8 cellular contexts compared by ENCODE assay signal in the genomic region with DNA sequence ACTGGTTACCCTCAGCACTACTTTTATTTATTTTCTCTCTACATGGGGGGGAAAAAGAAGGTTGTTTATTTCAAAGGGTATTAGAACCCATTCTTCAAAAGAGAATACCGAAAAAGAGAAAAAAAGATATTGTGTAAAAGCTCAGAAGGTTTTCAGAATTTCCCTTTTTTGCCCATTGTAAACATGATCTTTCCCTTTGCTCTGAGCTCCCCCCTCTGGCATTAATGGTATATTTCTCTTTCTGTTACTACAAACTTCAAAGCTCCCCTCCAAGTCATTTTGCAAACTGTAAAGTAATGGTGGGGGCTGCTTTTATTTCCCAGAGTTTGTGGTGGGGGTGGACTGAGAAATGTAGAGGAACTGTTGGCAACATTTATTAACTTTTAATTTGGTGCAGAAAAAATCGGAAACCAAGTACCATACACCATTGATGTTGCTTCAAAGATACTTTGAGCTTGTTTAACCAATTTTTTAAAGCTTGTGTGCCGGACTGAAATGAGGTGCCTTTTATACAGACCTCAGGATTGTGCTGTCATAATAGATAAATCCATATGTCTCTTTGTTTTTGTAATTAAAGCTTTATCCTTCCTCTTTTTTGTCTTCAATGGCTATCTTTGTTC.
DNase-seq lines count a peak whose midpoint lies in the region; ATAC-seq, FAIRE-seq and TF ChIP-seq lines count a peak whose summit lies in the region.

No MANE protein-coding gene starts in this region.

- peaks cover 11% of the 10 kb centered on the region; the same call in 1 of the 2 replicates for H4K20me1 ChIP-seq in K562 (replicated peaks; ENCODE audit: control insufficient read depth, insufficient read depth, low read length)

- no peak overlapping the region for H2BK5ac ChIP-seq in mesendoderm (ENCODE audit: low read length)

- POLR2A ChIA-PET in K562 (lab: Yijun Ruan, JAX) = interaction anchor here (0.7 to 2.6 kb wide), 5 partner anchors 10 to 861 kb away, joined by 3 to 11 read pairs (median 3); no protein-coding TSS in a partner anchor

- FAIRE-seq in K562 (lab: Jason Lieb, UNC) = no peak

- no peak overlapping the region for H2BK120ac ChIP-seq in mesendoderm (ENCODE audit: low read depth, low read length)

- peak overlapping the region; percentile 68 for H3K18ac ChIP-seq in mesendoderm (ENCODE audit: low read length)

- TF ChIP-seq POLR2A in NB4 (IDR thresholded peaks at IDR 0.05; ENCODE audit: extremely low read depth, insufficient read length) = no peak
- TF ChIP-seq POLR2A in K562 (conservative IDR thresholded peaks at IDR 0.05) = no peak

- ATAC-seq in K562 = peak; percentile 86
- no peak for ATAC-seq in GM19324 (IDR thresholded peaks at IDR 0.05; ENCODE audit: low FRiP score, unreplicated experiment)
- no peak for ATAC-seq in HG03469 (IDR thresholded peaks at IDR 0.05; ENCODE audit: unreplicated experiment)

- TF ChIP-seq RAD21 in K562 (CRISPR knock-in tag; conservative IDR thresholded peaks at IDR 0.05 in 1 of 2, IDR thresholded peaks at IDR 0.05 in 1 of 2) = peak; percentile 83 to 88

- H3K27ac ChIP-seq in K562 (ENCODE audit: extremely low read depth, low read depth, low read length) (no peak overlapping the region), mesendoderm (ENCODE audit: low read depth, low read length) (no peak overlapping the region)

- H3K9ac ChIP-seq in K562 (ENCODE audit: insufficient read depth in 1 of 2, low read depth in 2 of 2, low read length in 2 of 2) (no peak overlapping the region), mesendoderm (ENCODE audit: low read length) (no peak overlapping the region)

- H3K36me3 ChIP-seq in K562 (ENCODE audit: control insufficient read depth, insufficient read depth, low read length) = no peaks in the 10 kb centered on the region
- H3K36me3 ChIP-seq in mesendoderm (ENCODE audit: control insufficient read depth, insufficient read depth, low read length) = no peaks in the 10 kb centered on the region

- H3K4me1 ChIP-seq in K562 (replicated peaks in 1 of 2; ENCODE audit: control insufficient read depth in 2 of 2, insufficient read depth in 2 of 2, low read length in 2 of 2) (no peaks in the 10 kb centered on the region), mesendoderm (ENCODE audit: control insufficient read depth, low read depth, low read length) (no peaks in the 10 kb centered on the region)

- no peaks in the 10 kb centered on the region for H3K9me1 ChIP-seq in K562 (ENCODE audit: control insufficient read depth, insufficient read depth, low read length)

- WGBS in K562 (ENCODE audit: insufficient coverage, low coverage, missing lambda C conversion rate) = 21% methylated on average over 3 of the region's 3 CpGs
- no CpG with 5 or more reads among the region's 3 CpGs for WGBS in mesendoderm (ENCODE audit: extremely low coverage, insufficient coverage, low lambda C conversion rate)

- no peak overlapping the region for H4K5ac ChIP-seq in mesendoderm (ENCODE audit: low read length)

- no peak overlapping the region for H3K4me3 ChIP-seq in NB4 (ENCODE audit: low read depth, low read length)
- no peak overlapping the region for H3K4me3 ChIP-seq in K562
- H3K4me3 ChIP-seq in mesendoderm (ENCODE audit: low read length) = no peak overlapping the region

- TF ChIP-seq CTCF in NB4 (IDR thresholded peaks at IDR 0.05; ENCODE audit: low read depth, low read length) = no peak
- peak; percentile 50 to 84 (median 56); a peak in 5 of 6 replicates for TF ChIP-seq CTCF in K562 (IDR thresholded peaks at IDR 0.05 in 2 of 3, conservative IDR thresholded peaks at IDR 0.05 in 1 of 3; ENCODE audit: insufficient read depth in 2 of 3, low read depth in 1 of 3, low read length in 3 of 3)

- in situ Hi-C loops in K562 (cut with MboI) = loop anchor here (10.0 kb wide), 1 partner anchor 720 kb away; no protein-coding TSS in a partner anchor

- CTCF ChIA-PET in K562 (lab: Yijun Ruan, JAX; ENCODE audit: low intra/inter-chr PET ratio) = interaction anchor here (0.7 kb wide), 1 partner anchor 725 kb away, joined by 4 read pairs; no protein-coding TSS in a partner anchor

- H3K4me2 ChIP-seq in K562 (ENCODE audit: insufficient read depth, low read length) (no peak overlapping the region), mesendoderm (ENCODE audit: low read length) (no peak overlapping the region)

- no peaks in the 10 kb centered on the region for H3K27me3 ChIP-seq in K562 (ENCODE audit: control insufficient read depth in 2 of 2, insufficient read depth in 2 of 2, low read length in 2 of 2)
- no peaks in the 10 kb centered on the region for H3K27me3 ChIP-seq in mesendoderm (ENCODE audit: insufficient read depth, low read length, poor library complexity)

- no TSS peak for BruUV-seq in K562 (replicated peaks; lab: Mats Ljungman, UMichigan)

- no peak overlapping the region for H3K23ac ChIP-seq in mesendoderm (ENCODE audit: low read length)

- no peak overlapping the region for H3K4ac ChIP-seq in mesendoderm (ENCODE audit: low read depth, low read length)

- no peaks in the 10 kb centered on the region for H3K9me3 ChIP-seq in K562 (replicated peaks; ENCODE audit: control insufficient read depth, insufficient read depth, low read depth, low read length)

- no peak overlapping the region for H3K56ac ChIP-seq in mesendoderm (ENCODE audit: low read length)

- H3K79me2 ChIP-seq in K562 (ENCODE audit: control insufficient read depth, insufficient read depth, low read length) (no peaks in the 10 kb centered on the region), mesendoderm (ENCODE audit: control insufficient read depth, insufficient read depth, low read length) (no peaks in the 10 kb centered on the region)

- intact Hi-C loops in K562 (cut with micrococcal nuclease) = loop anchor here (1.0 to 10.0 kb wide), 5 partner anchors 160 to 724 kb away; no protein-coding TSS in a partner anchor

- H3K79me1 ChIP-seq in mesendoderm (ENCODE audit: low read length) = no peaks in the 10 kb centered on the region

- DNase-seq in NCI-H748 (lab: John Stamatoyannopoulos, UW; ENCODE audit: unreplicated experiment) = peak; percentile 17
- no peak for DNase-seq in NCI-H748 treated with DMSO at 0.1 percent for 48 hours (lab: John Stamatoyannopoulos, UW)
- DNase-seq in NB4 (ENCODE audit: low read depth) = peak; percentile 53
- peak; percentile 33 to 46 (median 41) for DNase-seq in K562 (ENCODE audit: extremely low read depth in 1 of 4, low spot score in 3 of 4)
- DNase-seq in mesendoderm = peak; percentile 60
- DNase-seq in stimulated activated CD4-positive, alpha-beta T cell treated with anti-CD3 and anti-CD28 coated beads, Interleukin-4, amount 100 ng/mL, for 1 hour = no peak

- H2AFZ ChIP-seq in K562 (ENCODE audit: low read depth, low read length) = no peak overlapping the region

- no peak for TF ChIP-seq EP300 in K562 (IDR thresholded peaks at IDR 0.05; ENCODE audit: low read length)

- H4K8ac ChIP-seq in mesendoderm (ENCODE audit: low read depth, low read length) = no peak overlapping the region

- no peak overlapping the region for H2AK5ac ChIP-seq in mesendoderm (ENCODE audit: low read length)

- no peak overlapping the region for H2BK15ac ChIP-seq in mesendoderm (replicated peaks; ENCODE audit: low read depth)

TF ChIP-seq in K562, 482 proteins besides CTCF, POLR2A, EP300 and RAD21 (continues in another document):
- TF ChIP-seq ZNF561 (CRISPR knock-in tag; conservative IDR thresholded peaks at IDR 0.05) = no peak
- peak; percentile 86 to 87 for TF ChIP-seq FOXK2 (conservative IDR thresholded peaks at IDR 0.05 in 1 of 2, IDR thresholded peaks at IDR 0.05 in 1 of 2; ENCODE audit: low read depth in 2 of 2)
- no peak for TF ChIP-seq ZNF586 (CRISPR knock-in tag; conservative IDR thresholded peaks at IDR 0.05)
- TF ChIP-seq POU5F1 (IDR thresholded peaks at IDR 0.05; ENCODE audit: borderline replicate concordance, low read depth, low read length, partially characterized antibody) = no peak
- TF ChIP-seq, protein P1, sequence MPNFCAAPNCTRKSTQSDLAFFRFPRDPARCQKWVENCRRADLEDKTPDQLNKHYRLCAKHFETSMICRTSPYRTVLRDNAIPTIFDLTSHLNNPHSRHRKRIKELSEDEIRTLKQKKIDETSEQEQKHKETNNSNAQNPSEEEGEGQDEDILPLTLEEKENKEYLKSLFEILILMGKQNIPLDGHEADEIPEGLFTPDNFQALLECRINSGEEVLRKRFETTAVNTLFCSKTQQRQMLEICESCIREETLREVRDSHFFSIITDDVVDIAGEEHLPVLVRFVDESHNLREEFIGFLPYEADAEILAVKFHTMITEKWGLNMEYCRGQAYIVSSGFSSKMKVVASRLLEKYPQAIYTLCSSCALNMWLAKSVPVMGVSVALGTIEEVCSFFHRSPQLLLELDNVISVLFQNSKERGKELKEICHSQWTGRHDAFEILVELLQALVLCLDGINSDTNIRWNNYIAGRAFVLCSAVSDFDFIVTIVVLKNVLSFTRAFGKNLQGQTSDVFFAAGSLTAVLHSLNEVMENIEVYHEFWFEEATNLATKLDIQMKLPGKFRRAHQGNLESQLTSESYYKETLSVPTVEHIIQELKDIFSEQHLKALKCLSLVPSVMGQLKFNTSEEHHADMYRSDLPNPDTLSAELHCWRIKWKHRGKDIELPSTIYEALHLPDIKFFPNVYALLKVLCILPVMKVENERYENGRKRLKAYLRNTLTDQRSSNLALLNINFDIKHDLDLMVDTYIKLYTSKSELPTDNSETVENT (CRISPR knock-in tag; IDR thresholded peaks at IDR 0.05) = no peak
- peak in 1 of 2 experiments; percentile 88; a peak in 2 of 4 replicates for TF ChIP-seq FOXA3 (CRISPR knock-in tag; conservative IDR thresholded peaks at IDR 0.05 in 1 of 2, IDR thresholded peaks at IDR 0.05 in 1 of 2)
- no peak for TF ChIP-seq SPI1 (IDR thresholded peaks at IDR 0.05; ENCODE audit: borderline replicate concordance, low read depth, low read length)
- TF ChIP-seq FOXJ2 (tag; IDR thresholded peaks at IDR 0.05) = peak; percentile 63; the same call in 1 of the 2 replicates
- TF ChIP-seq, protein P2, sequence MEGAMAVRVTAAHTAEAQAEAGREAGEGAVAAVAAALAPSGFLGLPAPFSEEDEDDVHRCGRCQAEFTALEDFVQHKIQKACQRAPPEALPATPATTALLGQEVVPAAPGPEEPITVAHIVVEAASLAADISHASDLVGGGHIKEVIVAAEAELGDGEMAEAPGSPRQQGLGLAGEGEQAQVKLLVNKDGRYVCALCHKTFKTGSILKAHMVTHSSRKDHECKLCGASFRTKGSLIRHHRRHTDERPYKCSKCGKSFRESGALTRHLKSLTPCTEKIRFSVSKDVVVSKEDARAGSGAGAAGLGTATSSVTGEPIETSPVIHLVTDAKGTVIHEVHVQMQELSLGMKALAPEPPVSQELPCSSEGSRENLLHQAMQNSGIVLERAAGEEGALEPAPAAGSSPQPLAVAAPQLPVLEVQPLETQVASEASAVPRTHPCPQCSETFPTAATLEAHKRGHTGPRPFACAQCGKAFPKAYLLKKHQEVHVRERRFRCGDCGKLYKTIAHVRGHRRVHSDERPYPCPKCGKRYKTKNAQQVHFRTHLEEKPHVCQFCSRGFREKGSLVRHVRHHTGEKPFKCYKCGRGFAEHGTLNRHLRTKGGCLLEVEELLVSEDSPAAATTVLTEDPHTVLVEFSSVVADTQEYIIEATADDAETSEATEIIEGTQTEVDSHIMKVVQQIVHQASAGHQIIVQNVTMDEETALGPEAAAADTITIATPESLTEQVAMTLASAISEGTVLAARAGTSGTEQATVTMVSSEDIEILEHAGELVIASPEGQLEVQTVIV (CRISPR knock-in tag; IDR thresholded peaks at IDR 0.05; ENCODE audit: borderline replicate concordance) = 0 out of 2 replicates have a peak, but pooled peaks have one; percentile 41

Comparison
In these comparisons a context has a peak if more than half of its experiments do, and no peak if none do; other contexts are left out.
1. DNase-seq: peak in NCI-H748 (single experiment), NB4 (single experiment), K562 (4 of 4) and mesendoderm (single experiment); none in NCI-H748 treated with DMSO at 0.1 percent for 48 hours (single experiment) and stimulated activated CD4-positive, alpha-beta T cell treated with anti-CD3 and anti-CD28 coated beads, Interleukin-4, amount 100 ng/mL, for 1 hour (single experiment).